ENCODE assay signal across 1 cellular context in the genomic region with DNA sequence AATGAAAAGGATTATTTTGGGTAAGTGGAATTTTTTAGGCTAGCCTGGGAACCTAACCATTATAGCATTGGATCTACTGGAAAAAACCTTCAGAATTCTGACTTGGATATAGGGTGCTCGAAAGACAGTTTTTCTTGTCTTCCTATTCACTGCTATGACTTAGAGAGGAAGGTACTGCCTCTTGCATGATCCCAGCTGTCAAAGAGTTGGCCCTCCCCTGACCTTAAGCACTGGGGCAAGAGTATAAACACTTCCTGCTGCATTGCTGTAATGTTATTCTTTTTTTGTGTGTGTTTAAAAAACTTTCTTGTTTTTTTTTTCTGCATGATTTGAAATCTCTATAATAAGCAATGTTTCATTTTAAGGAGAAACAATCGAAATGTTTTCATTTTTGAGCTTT.
TF ChIP-seq lines count a peak whose summit lies in the region.

No MANE protein-coding gene starts in this region.

TF ChIP-seq in WTC11, 78 proteins besides CTCF, POLR2A, EP300 and RAD21 (continued from another document):
- no peak for TF ChIP-seq FOXP1 (CRISPR knock-in tag; IDR thresholded peaks at IDR 0.05; ENCODE audit: borderline replicate concordance)
- TF ChIP-seq NFYB (CRISPR knock-in tag; conservative IDR thresholded peaks at IDR 0.05; ENCODE audit: low read depth) = no peak
- TF ChIP-seq, protein P1, sequence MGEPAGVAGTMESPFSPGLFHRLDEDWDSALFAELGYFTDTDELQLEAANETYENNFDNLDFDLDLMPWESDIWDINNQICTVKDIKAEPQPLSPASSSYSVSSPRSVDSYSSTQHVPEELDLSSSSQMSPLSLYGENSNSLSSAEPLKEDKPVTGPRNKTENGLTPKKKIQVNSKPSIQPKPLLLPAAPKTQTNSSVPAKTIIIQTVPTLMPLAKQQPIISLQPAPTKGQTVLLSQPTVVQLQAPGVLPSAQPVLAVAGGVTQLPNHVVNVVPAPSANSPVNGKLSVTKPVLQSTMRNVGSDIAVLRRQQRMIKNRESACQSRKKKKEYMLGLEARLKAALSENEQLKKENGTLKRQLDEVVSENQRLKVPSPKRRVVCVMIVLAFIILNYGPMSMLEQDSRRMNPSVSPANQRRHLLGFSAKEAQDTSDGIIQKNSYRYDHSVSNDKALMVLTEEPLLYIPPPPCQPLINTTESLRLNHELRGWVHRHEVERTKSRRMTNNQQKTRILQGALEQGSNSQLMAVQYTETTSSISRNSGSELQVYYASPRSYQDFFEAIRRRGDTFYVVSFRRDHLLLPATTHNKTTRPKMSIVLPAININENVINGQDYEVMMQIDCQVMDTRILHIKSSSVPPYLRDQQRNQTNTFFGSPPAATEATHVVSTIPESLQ (CRISPR knock-in tag; IDR thresholded peaks at IDR 0.05) = no peak
